20 cellular contexts compared by ENCODE assay signal in genomic region chr5:78553578-78553977, GRCh38.
DNase-seq lines count a peak whose midpoint lies in the region; ATAC-seq, FAIRE-seq and TF ChIP-seq lines count a peak whose summit lies in the region.
"Had no signal": no experiment of that assay in that cellular context is flagged by ENCODE, and none has a peak within 500 bp of the region (broad histone marks: within the 10 kb centered on the region; RNA-seq: fewer than 3 reads in every experiment).

No MANE protein-coding gene starts in this region.

- H3K4me3 Mint-ChIP-seq in nephron progenitor cell = no peak overlapping the region
- H3K4me3 Mint-ChIP-seq: CD4-positive, alpha-beta T cell; H9 had no signal

- peaks cover 37% of the 10 kb centered on the region for H3K4me1 ChIP-seq in cardiac muscle cell (ENCODE audit: low read depth)
- H3K4me1 ChIP-seq: Caco-2 had no signal

- peaks cover 88% of the 10 kb centered on the region for H3K36me3 Mint-ChIP-seq in nephron progenitor cell (ENCODE audit: low read depth)

- H3K4me1 Mint-ChIP-seq in nephron progenitor cell = peaks cover 24% of the 10 kb centered on the region

- H3K4me3 ChIP-seq in cardiac muscle cell = no peak overlapping the region
- H3K4me3 ChIP-seq: A549 had no signal

- no peaks in the 10 kb centered on the region for H3K9me3 ChIP-seq in cardiac muscle cell (ENCODE audit: low read depth)
- H3K9me3 ChIP-seq: A549, Caco-2 had no signal

- H3K27ac ChIP-seq in cardiac muscle cell (peak overlapping the region; percentile 82), layer of hippocampus (ENCODE audit: low read depth, low read length) (peak overlapping the region; percentile 3)
- H3K27ac ChIP-seq: 22Rv1, A549, C4-2B had no signal

- intact Hi-C loops in left cardiac atrium (cut with DNase I) = no loop called here

- H3K9me3 Mint-ChIP-seq in nephron progenitor cell = peaks cover 42% of the 10 kb centered on the region
- H3K9me3 Mint-ChIP-seq: CD4-positive, alpha-beta T cell had no signal

- H3K36me3 ChIP-seq in cardiac muscle cell = peaks cover 8% of the 10 kb centered on the region

- H3K27me3 Mint-ChIP-seq in nephron progenitor cell (ENCODE audit: low read depth, poor library complexity) = peaks cover 3% of the 10 kb centered on the region
- H3K27me3 Mint-ChIP-seq: CD4-positive, alpha-beta T cell had no signal

- no peak for ATAC-seq in left cardiac atrium
- ATAC-seq: A549, HepG2 had no signal

- no peak for TF ChIP-seq CTCF in cardiac muscle cell (IDR thresholded peaks at IDR 0.05; ENCODE audit: low read depth, low read length)
- TF ChIP-seq CTCF in nephron progenitor cell (IDR thresholded peaks at IDR 0.05) = no peak

- peak overlapping the region; percentile 58 for H3K27ac Mint-ChIP-seq in nephron progenitor cell
- H3K27ac Mint-ChIP-seq: CD4-positive, alpha-beta T cell had no signal

- H3K27me3 ChIP-seq in cardiac muscle cell = no peaks in the 10 kb centered on the region
- no peaks in the 10 kb centered on the region for H3K27me3 ChIP-seq in layer of hippocampus (ENCODE audit: control insufficient read depth, insufficient read depth, low read length)

- DNase-seq in cardiac muscle cell (ENCODE audit: low read depth in 1 of 2, low spot score in 1 of 2) (no peak), left cardiac atrium (no peak), nephron progenitor cell (no peak), frontal cortex (ENCODE audit: low spot score in 2 of 2) (no peak), NCI-H446 treated with DMSO at 0.1 percent for 48 hours (lab: John Stamatoyannopoulos, UW) (no peak), NCI-H187 treated with DMSO at 0.1 percent for 48 hours (lab: John Stamatoyannopoulos, UW) (no peak)
- DNase-seq: AML-193; Caco-2; CD4-positive, alpha-beta T cell; DMS153; DMS79; GF-D8; H9 had no signal

- no peak for FAIRE-seq in frontal cortex (lab: Jason Lieb, UNC)
- FAIRE-seq: A549, D721Med, H1, HepG2 had no signal
